ENCODE assay signal across 1 cellular context in genomic region chr6:150865043-150865405, GRCh38.
TF ChIP-seq lines count a peak whose summit lies in the region.

No MANE protein-coding gene starts in this region.

TF ChIP-seq in HepG2, 621 proteins besides CTCF, POLR2A, EP300 and RAD21 (continued from another document):
- TF ChIP-seq PRDM10 (CRISPR knock-in tag; IDR thresholded peaks at IDR 0.05; ENCODE audit: low read depth): no peak
- TF ChIP-seq TOPORS (CRISPR knock-in tag; IDR thresholded peaks at IDR 0.05): no peak
- 0 out of 2 replicates have a peak, but pooled peaks have one; percentile 12 for TF ChIP-seq BRF2 (CRISPR knock-in tag; IDR thresholded peaks at IDR 0.05)
- TF ChIP-seq DNMT3B (CRISPR knock-in tag; conservative IDR thresholded peaks at IDR 0.05): 0 out of 2 replicates have a peak, but pooled peaks have one; percentile 13
- TF ChIP-seq NFATC3 (CRISPR knock-in tag; IDR thresholded peaks at IDR 0.05): no peak
- TF ChIP-seq BCL6 (CRISPR knock-in tag; IDR thresholded peaks at IDR 0.05): no peak
- TF ChIP-seq JARID2 (CRISPR knock-in tag; IDR thresholded peaks at IDR 0.05; ENCODE audit: insufficient replicate concordance): no peak
- no peak for TF ChIP-seq ZNF883 (CRISPR knock-in tag; IDR thresholded peaks at IDR 0.05; ENCODE audit: not compliant biosample characterization)
- 0 out of 2 replicates have a peak, but pooled peaks have one; percentile 30 for TF ChIP-seq ARID2 (CRISPR knock-in tag; IDR thresholded peaks at IDR 0.05; ENCODE audit: borderline replicate concordance)
- TF ChIP-seq HOXA5 (CRISPR knock-in tag; IDR thresholded peaks at IDR 0.05): 0 out of 2 replicates have a peak, but pooled peaks have one; percentile 6
- peak; percentile 72; the same call in 1 of the 2 replicates for TF ChIP-seq RNF219 (CRISPR knock-in tag; IDR thresholded peaks at IDR 0.05)
- no peak for TF ChIP-seq FOXA3 (CRISPR knock-in tag; IDR thresholded peaks at IDR 0.05)
- TF ChIP-seq CREB1 (IDR thresholded peaks at IDR 0.05): no peak
- TF ChIP-seq CREB1 (CRISPR knock-in tag; IDR thresholded peaks at IDR 0.05): 0 out of 2 replicates have a peak, but pooled peaks have one; percentile 31
- 0 out of 2 replicates have a peak, but pooled peaks have one; percentile 44 for TF ChIP-seq SNAPC2 (CRISPR knock-in tag; IDR thresholded peaks at IDR 0.05)
- TF ChIP-seq ETS1 (CRISPR knock-in tag; IDR thresholded peaks at IDR 0.05): no peak
- no peak for TF ChIP-seq ARID4A (CRISPR knock-in tag; IDR thresholded peaks at IDR 0.05; ENCODE audit: borderline replicate concordance)
- 0 out of 2 replicates have a peak, but pooled peaks have one; percentile 20 for TF ChIP-seq ZFP90 (CRISPR knock-in tag; IDR thresholded peaks at IDR 0.05; ENCODE audit: borderline replicate concordance)
- TF ChIP-seq ZNF362 (CRISPR knock-in tag; IDR thresholded peaks at IDR 0.05; ENCODE audit: borderline replicate concordance): peak; percentile 25; the same call in 1 of the 2 replicates
- 0 out of 2 replicates have a peak, but pooled peaks have one; percentile 51 for TF ChIP-seq ZNF317 (CRISPR knock-in tag; IDR thresholded peaks at IDR 0.05)
- 0 out of 2 replicates have a peak, but pooled peaks have one; percentile 30 for TF ChIP-seq GFI1 (CRISPR knock-in tag; IDR thresholded peaks at IDR 0.05; ENCODE audit: borderline replicate concordance)
- no peak for TF ChIP-seq ADNP (CRISPR knock-in tag; IDR thresholded peaks at IDR 0.05)
- no peak for TF ChIP-seq MAFF (IDR thresholded peaks at IDR 0.05; ENCODE audit: low read depth, low read length)
